ENCODE assay signal across 8 cellular contexts in genomic region chr3:158167737-158168469, GRCh38.
DNase-seq lines count a peak whose midpoint lies in the region; ATAC-seq lines count a peak whose summit lies in the region.

No MANE protein-coding gene starts in this region.

- no peak for ATAC-seq in HG03045 (IDR thresholded peaks at IDR 0.05; ENCODE audit: unreplicated experiment)
- no peak for ATAC-seq in HG02678 (IDR thresholded peaks at IDR 0.05; ENCODE audit: unreplicated experiment)

- no peak overlapping the region for H3K4me3 ChIP-seq in skeletal muscle cell (ENCODE audit: low read depth, low read length)

- peak; percentile 6 for DNase-seq in activated CD4-positive, alpha-beta T cell treated with anti-CD3 and anti-CD28 coated beads for 48 hours
- DNase-seq in activated CD4-positive, alpha-beta T cell treated with anti-CD3 and anti-CD28 coated beads, Interleukin-2, amount 50 U/mL, for 1 hour = no peak
- DNase-seq in NOMO-1 (lab: John Stamatoyannopoulos, UW; ENCODE audit: unreplicated experiment in 2 of 2) = peak; percentile 93 to 97
- peak; percentile 94 for DNase-seq in dedifferentiated amniotic fluid mesenchymal stem cell (ENCODE audit: extremely low spot score)
- DNase-seq in skeletal muscle cell (ENCODE audit: low read depth) = peak; percentile 95
- DNase-seq in C1 segment of cervical spinal cord (lab: John Stamatoyannopoulos, UW) = no peak

Comparison
In these comparisons a context has a peak if more than half of its experiments do, and no peak if none do; other contexts are left out.
1. DNase-seq: peak in activated CD4-positive, alpha-beta T cell treated with anti-CD3 and anti-CD28 coated beads for 48 hours (single experiment), NOMO-1 (2 of 2), dedifferentiated amniotic fluid mesenchymal stem cell (single experiment) and skeletal muscle cell (single experiment); none in activated CD4-positive, alpha-beta T cell treated with anti-CD3 and anti-CD28 coated beads, Interleukin-2, amount 50 U/mL, for 1 hour (single experiment) and C1 segment of cervical spinal cord (0 of 14).